ENCODE assay signal across 8 cellular contexts in genomic region chr11:65892137-65892540, GRCh38. TPM values are rescaled to one million over a fixed set of nuclear protein-coding genes. Genes with fewer than 3 reads are reported as not detected.
DNase-seq lines count a peak whose midpoint lies in the region; ATAC-seq, FAIRE-seq and TF ChIP-seq lines count a peak whose summit lies in the region.
"Not testable (repeated sequence)": the region's sequence is repeated elsewhere in the genome, so short reads cannot be mapped to it uniquely, and the experiment has no call there.

No MANE protein-coding gene starts in this region.

- not testable (repeated sequence) for TF ChIP-seq RAD21 in HepG2 (CRISPR knock-in tag; IDR thresholded peaks at IDR 0.05)

- peaks cover 24% of the 10 kb centered on the region for H3K79me2 ChIP-seq in DND-41 (ENCODE audit: insufficient read depth, low read length)
- peaks cover 21% of the 10 kb centered on the region for H3K79me2 ChIP-seq in HepG2 (ENCODE audit: insufficient read depth, low read length)
- H3K79me2 ChIP-seq in trophoblast cell (ENCODE audit: control insufficient read depth, insufficient read depth, low read length, poor library complexity) = peaks cover 11% of the 10 kb centered on the region

- POLR2A ChIA-PET in WTC11 (lab: Charles Lee) (interaction anchor here (1.5 to 7.2 kb wide), 3 partner anchors 25 to 32 kb away, joined by 3 to 90 read pairs (median 12); partner anchors contain the start of genes CFL1 and MUS81), HepG2 (lab: Yijun Ruan, JAX) (interaction anchor here (0.6 to 7.6 kb wide), 12 partner anchors 8 to 420 kb away, joined by 3 to 95 read pairs (median 13); partner anchors contain the start of genes BANF1, C11orf68, EFEMP2 and FOSL1)

- H4K8ac ChIP-seq in trophoblast cell (ENCODE audit: low read depth, low read length) = not testable (repeated sequence)

- not testable (repeated sequence) for H3K9me3 Mint-ChIP-seq in WTC11

- H3K4ac ChIP-seq in trophoblast cell (ENCODE audit: low read depth, low read length) = not testable (repeated sequence)

- not testable (repeated sequence) for H2AK5ac ChIP-seq in trophoblast cell (ENCODE audit: low read length)

- H3K27ac Mint-ChIP-seq in WTC11 = peak overlapping the region; percentile 89; the same call in 1 of the 2 replicates

- intact Hi-C loops in ascending aorta (cut with DNase I); HepG2 (cut with micrococcal nuclease; ENCODE audit: unreplicated experiment): not testable (repeated sequence)

- WGBS in HepG2 (ENCODE audit: low lambda C conversion rate) = 63% methylated on average over 5 of the region's 5 CpGs
- no CpG with 5 or more reads among the region's 5 CpGs for WGBS in trophoblast cell (ENCODE audit: extremely low coverage, insufficient coverage, insufficient read length)

- H4K12ac ChIP-seq in trophoblast cell (ENCODE audit: low read depth, low read length) = not testable (repeated sequence)

- CTCF ChIA-PET in WTC11 (lab: Charles Lee) (interaction anchor here (1.0 to 11.9 kb wide), 17 partner anchors 14 to 180 kb away, joined by 3 to 539 read pairs (median 18); partner anchors contain the start of genes AP5B1, BANF1, C11orf68 and CFL1), HepG2 (lab: Yijun Ruan, JAX; ENCODE audit: low intra/inter-chr PET ratio, low total read pairs) (interaction anchor here (6.9 kb wide), 1 partner anchor 97 kb away, joined by 63 read pairs; no protein-coding TSS in a partner anchor)

- H3K14ac ChIP-seq in trophoblast cell (ENCODE audit: low read length) = not testable (repeated sequence)

- in situ Hi-C loops in HepG2 (cut with HindIII; ENCODE audit: extremely low pct_ligation_motif_present, low pct_unique_long_range_greater_than_20kb) = not testable (repeated sequence)

- H3K4me3 ChIP-seq in DND-41 (ENCODE audit: low read depth in 1 of 2, low read length in 2 of 2) = peak overlapping the region in 1 of 2 experiments; percentile 71; a peak in 2 of 4 replicates
- peak overlapping the region; percentile 60; the same call in 1 of the 2 replicates for H3K4me3 ChIP-seq in LNCaP clone FGC (ENCODE audit: low read depth, low read length)
- peak overlapping the region; percentile 82 to 85 for H3K4me3 ChIP-seq in ascending aorta
- peak overlapping the region; percentile 58 for H3K4me3 ChIP-seq in epithelial cell of proximal tubule (ENCODE audit: low read depth, low read length)
- H3K4me3 ChIP-seq in HepG2 (replicated peaks in 1 of 3; ENCODE audit: insufficient read depth in 1 of 3, low read depth in 2 of 3, low read length in 3 of 3) = peak overlapping the region in 2 of 3 experiments; percentile 77 to 91; a peak in 3 of 6 replicates
- not testable (repeated sequence) for H3K4me3 ChIP-seq in trophoblast cell (ENCODE audit: low read depth, low read length)
- H3K4me3 ChIP-seq in thoracic aorta = peak overlapping the region; percentile 76

- peak overlapping the region; percentile 75; the same call in 1 of the 2 replicates for H3K9ac ChIP-seq in DND-41 (ENCODE audit: low read depth, low read length)
- H3K9ac ChIP-seq in HepG2 (ENCODE audit: insufficient read depth, low read depth, low read length) = peak overlapping the region; percentile 90
- H3K9ac ChIP-seq in trophoblast cell (ENCODE audit: low read length) = not testable (repeated sequence)

- not testable (repeated sequence) for H3K23ac ChIP-seq in trophoblast cell (ENCODE audit: low read length)

- FAIRE-seq in HepG2 (lab: Jason Lieb, UNC) = peak; percentile 75

- TF ChIP-seq POLR2A in HepG2 (IDR thresholded peaks at IDR 0.05; ENCODE audit: insufficient read depth in 1 of 2, low read depth in 2 of 2, low read length in 2 of 2) = not testable (repeated sequence)

- peaks cover 24% of the 10 kb centered on the region for H3K79me1 ChIP-seq in trophoblast cell (ENCODE audit: low read length)

- H3K4me1 ChIP-seq in DND-41 (ENCODE audit: insufficient read depth, low read length) (peaks cover 54% of the 10 kb centered on the region), ascending aorta (peaks cover 20 to 34% of the 10 kb centered on the region in 2 donors), HepG2 (ENCODE audit: insufficient read depth, low read length) (peaks cover 52% of the 10 kb centered on the region), trophoblast cell (ENCODE audit: control insufficient read depth in 1 of 2, insufficient read depth in 2 of 2, low read length in 2 of 2) (peaks cover 13 to 26% of the 10 kb centered on the region in 2 experiments), thoracic aorta (ENCODE audit: control insufficient read depth in 1 of 2, low read depth in 2 of 2) (peaks cover 21 to 62% of the 10 kb centered on the region in 2 donors)

- H2BK12ac ChIP-seq in trophoblast cell (ENCODE audit: low read length) = not testable (repeated sequence)

- not testable (repeated sequence) for H2AFZ ChIP-seq in DND-41 (ENCODE audit: low read depth, low read length); HepG2 (ENCODE audit: low read length); trophoblast cell (ENCODE audit: insufficient read depth, low read length, poor library complexity)

- not testable (repeated sequence) for TF ChIP-seq CTCF in DND-41 (IDR thresholded peaks at IDR 0.05; ENCODE audit: borderline replicate concordance, extremely low read depth, low read length, poor library complexity, severe bottlenecking); LNCaP clone FGC (IDR thresholded peaks at IDR 0.05; ENCODE audit: control insufficient read depth, extremely low read depth, insufficient read depth); WTC11 (IDR thresholded peaks at IDR 0.05); ascending aorta (IDR thresholded peaks at IDR 0.05); epithelial cell of proximal tubule (conservative IDR thresholded peaks at IDR 0.05; ENCODE audit: low read depth, low read length); HepG2 (CRISPR knock-in tag; IDR thresholded peaks at IDR 0.05); thoracic aorta (IDR thresholded peaks at IDR 0.05)

- peaks cover 21% of the 10 kb centered on the region; the same call in 1 of the 2 replicates for H4K20me1 ChIP-seq in DND-41 (ENCODE audit: insufficient read depth, low read length)
- not testable (repeated sequence) for H4K20me1 ChIP-seq in HepG2 (ENCODE audit: insufficient read depth, low read length)

- peak overlapping the region; percentile 75 for H3K4me3 Mint-ChIP-seq in WTC11

- not testable (repeated sequence) for H2BK5ac ChIP-seq in trophoblast cell (ENCODE audit: low read depth, low read length, poor library complexity)

- H2BK120ac ChIP-seq in trophoblast cell (ENCODE audit: insufficient read depth, low read length, poor library complexity) = not testable (repeated sequence)

- TF ChIP-seq EP300 in HepG2 (IDR thresholded peaks at IDR 0.05; ENCODE audit: low read depth in 2 of 2, low read length in 2 of 2); HepG2 (CRISPR knock-in tag; IDR thresholded peaks at IDR 0.05; ENCODE audit: borderline replicate concordance): not testable (repeated sequence)

- H3K9me3 ChIP-seq in DND-41 (ENCODE audit: insufficient read depth, low read length, severe bottlenecking); ascending aorta; HepG2 (ENCODE audit: low read length); trophoblast cell (ENCODE audit: insufficient read depth, low read depth, low read length); thoracic aorta: not testable (repeated sequence)

- H4K91ac ChIP-seq in trophoblast cell (ENCODE audit: low read depth, low read length) = not testable (repeated sequence)

- H3K36me3 ChIP-seq in DND-41 (ENCODE audit: insufficient read depth, low read length); ascending aorta; thoracic aorta: not testable (repeated sequence)
- H3K36me3 ChIP-seq in HepG2 (replicated peaks in 1 of 2; ENCODE audit: control insufficient read depth in 1 of 2, insufficient read depth in 2 of 2, low read length in 2 of 2) (peaks cover 6 to 18% of the 10 kb centered on the region in 2 experiments; a peak in 4 of 5 replicates), trophoblast cell (ENCODE audit: control insufficient read depth in 1 of 2, insufficient read depth in 2 of 2, low read length in 2 of 2) (peaks cover 0 to 14% of the 10 kb centered on the region in 2 experiments)

- H3K27me3 Mint-ChIP-seq in WTC11 (ENCODE audit: low read depth) = peaks cover 20% of the 10 kb centered on the region

- not testable (repeated sequence) for DNase-seq in DND-41; LNCaP clone FGC (ENCODE audit: low read depth); WTC11 (ENCODE audit: low spot score); ascending aorta (ENCODE audit: low spot score in 2 of 2); epithelial cell of proximal tubule (ENCODE audit: low read depth); HepG2 (ENCODE audit: low spot score); trophoblast cell; thoracic aorta (ENCODE audit: low spot score)

- H3K4me2 ChIP-seq in DND-41 (ENCODE audit: insufficient read depth, low read length) (peak overlapping the region; percentile 96), HepG2 (ENCODE audit: low read depth, low read length) (peak overlapping the region; percentile 99), trophoblast cell (ENCODE audit: low read length) (peak overlapping the region; percentile 96)

- H3K27me3 ChIP-seq in DND-41 (ENCODE audit: insufficient read depth, low read length, poor library complexity); ascending aorta; HepG2 (ENCODE audit: control insufficient read depth in 1 of 2, insufficient read depth in 2 of 2, low read length in 2 of 2); trophoblast cell (ENCODE audit: insufficient read depth, low read length); thoracic aorta (replicated peaks; ENCODE audit: insufficient read depth): not testable (repeated sequence)

- not testable (repeated sequence) for ATAC-seq in DND-41 (ENCODE audit: insufficient read depth, low read depth); WTC11; HepG2; thoracic aorta (ENCODE audit: insufficient number of reproducible peaks, low FRiP score, low read depth)

- H3K27ac ChIP-seq in DND-41 (ENCODE audit: low read length); trophoblast cell (ENCODE audit: low read depth, low read length): not testable (repeated sequence)
- H3K27ac ChIP-seq in ascending aorta = peak overlapping the region; percentile 98
- peak overlapping the region; percentile 77 for H3K27ac ChIP-seq in HepG2 (ENCODE audit: extremely low read length, insufficient read depth, low read length)
- peak overlapping the region; percentile 93 to 100 for H3K27ac ChIP-seq in thoracic aorta

- not testable (repeated sequence) for BruUV-seq in HepG2 (replicated peaks; lab: Mats Ljungman, UMichigan)

- H3K36me3 Mint-ChIP-seq in WTC11 = not testable (repeated sequence)

- peaks cover 44% of the 10 kb centered on the region for H3K4me1 Mint-ChIP-seq in WTC11

- H3K18ac ChIP-seq in trophoblast cell (ENCODE audit: low read length) = not testable (repeated sequence)

RNA-seq across cellular contexts. Expression of gene CCDC85B, which starts 1.7 kb away (rescaled TPM):
- 52.7 to 55.3 TPM (median 53.0 TPM) in 3 replicates for total RNA-seq in WTC11 (2021)
- 184 TPM for total RNA-seq in ascending aorta
- 76.5 and 94.2 TPM in 2 replicates for total RNA-seq in epithelial cell of proximal tubule
- 15.7 and 19.5 TPM in 2 replicates for total RNA-seq in HepG2 (2016; rRNA removed; fragmentation: Illumina TruSeq; extraction: Trizol)
- 22.9 and 27.3 TPM in 2 replicates for total RNA-seq in HepG2 (2016; cell fraction: cytosol; rRNA removed; fragmentation: Illumina TruSeq; extraction: Trizol; ENCODE audit: low read depth)
- total RNA-seq in HepG2 (2016; cell fraction: insoluble cytoplasmic fraction; rRNA removed; fragmentation: Illumina TruSeq; extraction: Trizol) = 14.5 and 18.4 TPM in 2 replicates
- 26.1 and 34.5 TPM in 2 replicates for total RNA-seq in HepG2 (2016; cell fraction: membrane; rRNA removed; fragmentation: Illumina TruSeq; extraction: Trizol)
- total RNA-seq in HepG2 (2016; cell fraction: nucleus; rRNA removed; fragmentation: Illumina TruSeq; extraction: Trizol) = 7.5 and 8.0 TPM in 2 replicates
- 8.2 and 11.4 TPM in 2 replicates for polyA plus RNA-seq in HepG2 (2011; rRNA removed)
- 17.2 and 32.9 TPM in 2 replicates for polyA plus RNA-seq in HepG2 (2011; cell fraction: cytosol; rRNA removed)
- 8.9 and 11.3 TPM in 2 replicates for polyA plus RNA-seq in HepG2 (2011; cell fraction: nucleus; rRNA removed)
- 12.6 and 14.2 TPM in 2 replicates for polyA plus RNA-seq in HepG2 (2012)
- 40.1 and 40.5 TPM in 2 replicates for polyA plus RNA-seq in HepG2 (2016; cell fraction: cytosol; fragmentation: Illumina TruSeq; extraction: Trizol; ENCODE audit: low read depth)
- 21.1 and 23.0 TPM in 2 replicates for polyA plus RNA-seq in HepG2 (2016; cell fraction: insoluble cytoplasmic fraction; fragmentation: Illumina TruSeq; extraction: Trizol; ENCODE audit: low read depth)
- 35.5 and 37.3 TPM in 2 replicates for polyA plus RNA-seq in HepG2 (2016; cell fraction: membrane; fragmentation: Illumina TruSeq; extraction: Trizol; ENCODE audit: low read depth)
- 15.1 and 21.9 TPM in 2 replicates for polyA plus RNA-seq in HepG2 (2016; cell fraction: nucleus; fragmentation: Illumina TruSeq; extraction: Trizol; ENCODE audit: insufficient read depth, low read depth)
- polyA minus RNA-seq in HepG2 (2011; rRNA and poly(A)+ RNA removed; ENCODE audit: low replicate concordance) = 5.6 and 5.8 TPM in 2 replicates
- polyA minus RNA-seq in HepG2 (2011; cell fraction: cytosol; rRNA and poly(A)+ RNA removed) = 8.2 and 10.7 TPM in 2 replicates
- 1.9 and 4.5 TPM in 2 replicates for polyA minus RNA-seq in HepG2 (2011; cell fraction: nucleus; rRNA and poly(A)+ RNA removed)
- 4.9 and 5.3 TPM in 2 replicates for polyA plus RNA-seq in trophoblast cell (2013)
- 100 to 1,000 TPM in 1 of 2 donors, 10 to 100 TPM in 1; 75.8 to 100 TPM for total RNA-seq in thoracic aorta

RNA-seq across cellular contexts. Expression of gene FIBP, which starts 3.9 kb away (rescaled TPM):
- 91.6 to 93.1 TPM (median 92.2 TPM) in 3 replicates for total RNA-seq in WTC11 (2021)
- 57.2 TPM for total RNA-seq in ascending aorta
- 85.3 and 135 TPM in 2 replicates for total RNA-seq in epithelial cell of proximal tubule
- total RNA-seq in HepG2 (2016; rRNA removed; fragmentation: Illumina TruSeq; extraction: Trizol) = 62.1 and 66.0 TPM in 2 replicates
- total RNA-seq in HepG2 (2016; cell fraction: cytosol; rRNA removed; fragmentation: Illumina TruSeq; extraction: Trizol; ENCODE audit: low read depth) = 107 and 121 TPM in 2 replicates
- 58.2 and 62.9 TPM in 2 replicates for total RNA-seq in HepG2 (2016; cell fraction: insoluble cytoplasmic fraction; rRNA removed; fragmentation: Illumina TruSeq; extraction: Trizol)
- total RNA-seq in HepG2 (2016; cell fraction: membrane; rRNA removed; fragmentation: Illumina TruSeq; extraction: Trizol) = 102 and 112 TPM in 2 replicates
- 30.9 and 31.6 TPM in 2 replicates for total RNA-seq in HepG2 (2016; cell fraction: nucleus; rRNA removed; fragmentation: Illumina TruSeq; extraction: Trizol)
- polyA plus RNA-seq in HepG2 (2011; rRNA removed) = 42.9 and 55.3 TPM in 2 replicates
- 42.7 and 69.1 TPM in 2 replicates for polyA plus RNA-seq in HepG2 (2011; cell fraction: cytosol; rRNA removed)
- polyA plus RNA-seq in HepG2 (2011; cell fraction: nucleus; rRNA removed) = 93.3 and 102 TPM in 2 replicates
- polyA plus RNA-seq in HepG2 (2012) = 30.4 and 30.7 TPM in 2 replicates
- polyA plus RNA-seq in HepG2 (2016; cell fraction: cytosol; fragmentation: Illumina TruSeq; extraction: Trizol; ENCODE audit: low read depth) = 106 and 128 TPM in 2 replicates
- 57.7 and 68.5 TPM in 2 replicates for polyA plus RNA-seq in HepG2 (2016; cell fraction: insoluble cytoplasmic fraction; fragmentation: Illumina TruSeq; extraction: Trizol; ENCODE audit: low read depth)
- polyA plus RNA-seq in HepG2 (2016; cell fraction: membrane; fragmentation: Illumina TruSeq; extraction: Trizol; ENCODE audit: low read depth) = 104 and 109 TPM in 2 replicates
- polyA plus RNA-seq in HepG2 (2016; cell fraction: nucleus; fragmentation: Illumina TruSeq; extraction: Trizol; ENCODE audit: insufficient read depth, low read depth) = 53.2 and 59.2 TPM in 2 replicates
- polyA minus RNA-seq in HepG2 (2011; rRNA and poly(A)+ RNA removed; ENCODE audit: low replicate concordance) = 100 and 198 TPM in 2 replicates
- polyA minus RNA-seq in HepG2 (2011; cell fraction: cytosol; rRNA and poly(A)+ RNA removed) = 30.7 and 31.3 TPM in 2 replicates
- polyA minus RNA-seq in HepG2 (2011; cell fraction: nucleus; rRNA and poly(A)+ RNA removed) = 25.2 and 39.5 TPM in 2 replicates
- polyA plus RNA-seq in trophoblast cell (2013) = 72.1 and 73.5 TPM in 2 replicates
- 100 to 1,000 TPM in 1 of 2 donors, 10 to 100 TPM in 1; 50.4 to 111 TPM for total RNA-seq in thoracic aorta

RNA-seq across cellular contexts. Expression of gene FOSL1, which starts 8.0 kb away (rescaled TPM):
- total RNA-seq in WTC11 (2021) (16.3 to 20.5 TPM (median 17.1 TPM) in 3 replicates), ascending aorta (123 TPM), epithelial cell of proximal tubule (143 and 172 TPM in 2 replicates), HepG2 (2016; rRNA removed; fragmentation: Illumina TruSeq; extraction: Trizol) (3.1 and 4.0 TPM in 2 replicates), thoracic aorta (100 to 1,000 TPM in 1 of 2 donors, 10 to 100 TPM in 1; 25.6 to 143 TPM)
- total RNA-seq in HepG2 (2016; cell fraction: cytosol; rRNA removed; fragmentation: Illumina TruSeq; extraction: Trizol; ENCODE audit: low read depth) = 1.9 and 2.0 TPM in 2 replicates
- total RNA-seq in HepG2 (2016; cell fraction: insoluble cytoplasmic fraction; rRNA removed; fragmentation: Illumina TruSeq; extraction: Trizol) = 3.1 and 3.9 TPM in 2 replicates
- total RNA-seq in HepG2 (2016; cell fraction: membrane; rRNA removed; fragmentation: Illumina TruSeq; extraction: Trizol) = 3.6 and 3.8 TPM in 2 replicates
- 2.9 and 3.0 TPM in 2 replicates for total RNA-seq in HepG2 (2016; cell fraction: nucleus; rRNA removed; fragmentation: Illumina TruSeq; extraction: Trizol)
- polyA plus RNA-seq in HepG2 (2011; rRNA removed) = 2.8 and 4.1 TPM in 2 replicates
- 1.2 and 1.3 TPM in 2 replicates for polyA plus RNA-seq in HepG2 (2011; cell fraction: cytosol; rRNA removed)
- 5.4 and 6.6 TPM in 2 replicates for polyA plus RNA-seq in HepG2 (2011; cell fraction: nucleus; rRNA removed)
- 3.6 and 8.7 TPM in 2 replicates for polyA plus RNA-seq in HepG2 (2012)
- polyA plus RNA-seq in HepG2 (2016; cell fraction: cytosol; fragmentation: Illumina TruSeq; extraction: Trizol; ENCODE audit: low read depth) = 3.2 and 3.7 TPM in 2 replicates
- 10.6 and 14.5 TPM in 2 replicates for polyA plus RNA-seq in HepG2 (2016; cell fraction: insoluble cytoplasmic fraction; fragmentation: Illumina TruSeq; extraction: Trizol; ENCODE audit: low read depth)
- polyA plus RNA-seq in HepG2 (2016; cell fraction: membrane; fragmentation: Illumina TruSeq; extraction: Trizol; ENCODE audit: low read depth) = 7.3 and 8.5 TPM in 2 replicates
- 9.9 and 15.5 TPM in 2 replicates for polyA plus RNA-seq in HepG2 (2016; cell fraction: nucleus; fragmentation: Illumina TruSeq; extraction: Trizol; ENCODE audit: insufficient read depth, low read depth)
- polyA minus RNA-seq in HepG2 (2011; rRNA and poly(A)+ RNA removed; ENCODE audit: low replicate concordance) = 3.5 and 6.1 TPM in 2 replicates
- 1.2 and 1.6 TPM in 2 replicates for polyA minus RNA-seq in HepG2 (2011; cell fraction: cytosol; rRNA and poly(A)+ RNA removed)
- 3.0 and 3.9 TPM in 2 replicates for polyA minus RNA-seq in HepG2 (2011; cell fraction: nucleus; rRNA and poly(A)+ RNA removed)
- polyA plus RNA-seq in trophoblast cell (2013) = 26.9 and 28.4 TPM in 2 replicates

RNA-seq across cellular contexts. Expression of gene CTSW, which starts 12.5 kb away (rescaled TPM):
- 0.18 TPM in 1 of 3 replicates, not detected in the others for total RNA-seq in WTC11 (2021)
- total RNA-seq in ascending aorta = not detected
- total RNA-seq in epithelial cell of proximal tubule = 0.51 and 1.2 TPM in 2 replicates
- total RNA-seq in HepG2 (2016; rRNA removed; fragmentation: Illumina TruSeq; extraction: Trizol) = not detected in 2 replicates
- total RNA-seq in HepG2 (2016; cell fraction: cytosol; rRNA removed; fragmentation: Illumina TruSeq; extraction: Trizol; ENCODE audit: low read depth) = not detected in 2 replicates
- total RNA-seq in HepG2 (2016; cell fraction: insoluble cytoplasmic fraction; rRNA removed; fragmentation: Illumina TruSeq; extraction: Trizol) = not detected in 2 replicates
- total RNA-seq in HepG2 (2016; cell fraction: membrane; rRNA removed; fragmentation: Illumina TruSeq; extraction: Trizol) = not detected in 2 replicates
- total RNA-seq in HepG2 (2016; cell fraction: nucleus; rRNA removed; fragmentation: Illumina TruSeq; extraction: Trizol) = not detected in 2 replicates
- polyA plus RNA-seq in HepG2 (2011; rRNA removed) = 0.09 TPM in 1 of 2 replicates, not detected in the other
- not detected in 2 replicates for polyA plus RNA-seq in HepG2 (2011; cell fraction: cytosol; rRNA removed)
- polyA plus RNA-seq in HepG2 (2011; cell fraction: nucleus; rRNA removed) = 0.24 TPM in 1 of 2 replicates, not detected in the other
- polyA plus RNA-seq in HepG2 (2012) = 0.29 TPM in 1 of 2 replicates, not detected in the other
- polyA plus RNA-seq in HepG2 (2016; cell fraction: cytosol; fragmentation: Illumina TruSeq; extraction: Trizol; ENCODE audit: low read depth) = not detected in 2 replicates
- not detected in 2 replicates for polyA plus RNA-seq in HepG2 (2016; cell fraction: insoluble cytoplasmic fraction; fragmentation: Illumina TruSeq; extraction: Trizol; ENCODE audit: low read depth)
- not detected in 2 replicates for polyA plus RNA-seq in HepG2 (2016; cell fraction: membrane; fragmentation: Illumina TruSeq; extraction: Trizol; ENCODE audit: low read depth)
- not detected in 2 replicates for polyA plus RNA-seq in HepG2 (2016; cell fraction: nucleus; fragmentation: Illumina TruSeq; extraction: Trizol; ENCODE audit: insufficient read depth, low read depth)
- not detected in 2 replicates for polyA minus RNA-seq in HepG2 (2011; rRNA and poly(A)+ RNA removed; ENCODE audit: low replicate concordance)
- not detected in 2 replicates for polyA minus RNA-seq in HepG2 (2011; cell fraction: cytosol; rRNA and poly(A)+ RNA removed)
- not detected in 2 replicates for polyA minus RNA-seq in HepG2 (2011; cell fraction: nucleus; rRNA and poly(A)+ RNA removed)
- polyA plus RNA-seq in trophoblast cell (2013) = 0.05 TPM in 1 of 2 replicates, not detected in the other
- total RNA-seq in thoracic aorta = 10 to 100 TPM in 1 of 2 donors, 1 to 10 TPM in 1; 1.6 to 13.7 TPM

RNA-seq across cellular contexts. Expression of gene EFEMP2, which starts 19.5 kb away (rescaled TPM):
- total RNA-seq in WTC11 (2021) (14.2 to 17.9 TPM (median 17.8 TPM) in 3 replicates), ascending aorta (92.8 TPM), epithelial cell of proximal tubule (45.1 and 94.7 TPM in 2 replicates), HepG2 (2016; rRNA removed; fragmentation: Illumina TruSeq; extraction: Trizol) (3.7 and 7.4 TPM in 2 replicates), thoracic aorta (100 to 1,000 TPM; 134 to 219 TPM)
- 15.2 and 15.7 TPM in 2 replicates for total RNA-seq in HepG2 (2016; cell fraction: cytosol; rRNA removed; fragmentation: Illumina TruSeq; extraction: Trizol; ENCODE audit: low read depth)
- 3.7 and 8.2 TPM in 2 replicates for total RNA-seq in HepG2 (2016; cell fraction: insoluble cytoplasmic fraction; rRNA removed; fragmentation: Illumina TruSeq; extraction: Trizol)
- total RNA-seq in HepG2 (2016; cell fraction: membrane; rRNA removed; fragmentation: Illumina TruSeq; extraction: Trizol) = 12.4 and 16.0 TPM in 2 replicates
- 7.8 and 14.5 TPM in 2 replicates for total RNA-seq in HepG2 (2016; cell fraction: nucleus; rRNA removed; fragmentation: Illumina TruSeq; extraction: Trizol)
- 29.7 and 34.3 TPM in 2 replicates for polyA plus RNA-seq in HepG2 (2011; rRNA removed)
- polyA plus RNA-seq in HepG2 (2011; cell fraction: cytosol; rRNA removed) = 17.6 and 22.8 TPM in 2 replicates
- 150 and 216 TPM in 2 replicates for polyA plus RNA-seq in HepG2 (2011; cell fraction: nucleus; rRNA removed)
- polyA plus RNA-seq in HepG2 (2012) = 12.1 and 14.4 TPM in 2 replicates
- polyA plus RNA-seq in HepG2 (2016; cell fraction: cytosol; fragmentation: Illumina TruSeq; extraction: Trizol; ENCODE audit: low read depth) = 19.2 and 19.9 TPM in 2 replicates
- polyA plus RNA-seq in HepG2 (2016; cell fraction: insoluble cytoplasmic fraction; fragmentation: Illumina TruSeq; extraction: Trizol; ENCODE audit: low read depth) = 5.8 and 5.9 TPM in 2 replicates
- 18.0 and 19.9 TPM in 2 replicates for polyA plus RNA-seq in HepG2 (2016; cell fraction: membrane; fragmentation: Illumina TruSeq; extraction: Trizol; ENCODE audit: low read depth)
- polyA plus RNA-seq in HepG2 (2016; cell fraction: nucleus; fragmentation: Illumina TruSeq; extraction: Trizol; ENCODE audit: insufficient read depth, low read depth) = 20.2 and 23.5 TPM in 2 replicates
- polyA minus RNA-seq in HepG2 (2011; rRNA and poly(A)+ RNA removed; ENCODE audit: low replicate concordance) = 2.1 and 18.1 TPM in 2 replicates
- polyA minus RNA-seq in HepG2 (2011; cell fraction: cytosol; rRNA and poly(A)+ RNA removed) = 4.1 and 4.8 TPM in 2 replicates
- polyA minus RNA-seq in HepG2 (2011; cell fraction: nucleus; rRNA and poly(A)+ RNA removed) = 14.5 and 17.7 TPM in 2 replicates
- polyA plus RNA-seq in trophoblast cell (2013) = 122 and 127 TPM in 2 replicates
